ENCODE assay signal across 16 cellular contexts in the genomic region with DNA sequence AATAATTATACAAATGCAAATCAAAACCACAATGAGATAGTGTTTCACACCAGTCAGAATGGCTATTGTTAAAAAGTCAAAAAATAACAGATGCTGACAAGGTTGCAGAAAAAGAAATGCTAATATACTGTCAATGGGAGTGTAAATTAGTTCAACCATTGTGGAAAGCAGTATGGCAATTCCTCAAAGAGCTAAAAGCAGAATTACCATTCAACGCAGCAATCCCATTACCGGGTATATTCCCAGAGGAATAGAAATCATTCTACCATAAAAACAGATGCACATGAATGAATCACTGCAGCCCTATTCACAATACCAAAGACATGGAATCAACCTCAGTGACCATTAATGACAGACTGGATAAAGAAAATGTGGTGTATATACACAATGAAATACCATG.
DNase-seq lines count a peak whose midpoint lies in the region; TF ChIP-seq lines count a peak whose summit lies in the region.
"Had no signal": no experiment of that assay in that cellular context is flagged by ENCODE, and none has a peak within 500 bp of the region (broad histone marks: within the 10 kb centered on the region; RNA-seq: fewer than 3 reads in every experiment).

No MANE protein-coding gene starts in this region.

- no peak for TF ChIP-seq CTCF in neural cell (IDR thresholded peaks at IDR 0.05; ENCODE audit: poor library complexity, severe bottlenecking)
- TF ChIP-seq CTCF in suprapubic skin (IDR thresholded peaks at IDR 0.05): no peak

- TF ChIP-seq RAD21 in neural cell (conservative IDR thresholded peaks at IDR 0.05): no peak

- no peak overlapping the region for H3K4me3 ChIP-seq in neural cell (ENCODE audit: low read length)
- H3K4me3 ChIP-seq in suprapubic skin: no peak overlapping the region
- H3K4me3 ChIP-seq: A549; BLaER1 treated with 17β-estradiol and CSF1 and Interleukin-3, amounts not matched to agents 10 nM and 100 nM had no signal

- no peaks in the 10 kb centered on the region for H3K36me3 ChIP-seq in neural cell (ENCODE audit: insufficient read depth, low read length)
- no peaks in the 10 kb centered on the region for H3K36me3 ChIP-seq in suprapubic skin
- H3K36me3 ChIP-seq: BLaER1 treated with 17β-estradiol and CSF1 and Interleukin-3, amounts not matched to agents 10 nM and 100 nM had no signal

- H3K27me3 ChIP-seq in neural cell (ENCODE audit: insufficient read depth, low read depth, low read length) (no peaks in the 10 kb centered on the region), suprapubic skin (no peaks in the 10 kb centered on the region)
- H3K27me3 ChIP-seq: BLaER1 treated with 17β-estradiol and CSF1 and Interleukin-3, amounts not matched to agents 10 nM and 100 nM had no signal

- H3K79me2 ChIP-seq in neural cell (replicated peaks; ENCODE audit: insufficient read depth, low read length): no peaks in the 10 kb centered on the region

- no peak overlapping the region for H3K4me2 ChIP-seq in neural cell (ENCODE audit: low read length)
- H3K4me2 ChIP-seq: A549; BLaER1 treated with 17β-estradiol and CSF1 and Interleukin-3, amounts not matched to agents 10 nM and 100 nM had no signal

- no peaks in the 10 kb centered on the region for H3K9me2 ChIP-seq in neural cell (ENCODE audit: insufficient read depth, low read length)

- peaks cover 4% of the 10 kb centered on the region for H3K9me3 ChIP-seq in neural cell (ENCODE audit: low read length)
- H3K9me3 ChIP-seq in suprapubic skin: no peaks in the 10 kb centered on the region
- H3K9me3 ChIP-seq: A549, Caco-2 had no signal

- H3K9ac ChIP-seq in neural cell (ENCODE audit: low read length): no peak overlapping the region
- H3K9ac ChIP-seq: BLaER1 treated with 17β-estradiol and CSF1 and Interleukin-3, amounts not matched to agents 10 nM and 100 nM had no signal

- WGBS in suprapubic skin: 90% methylated on average over 2 of the region's 2 CpGs

- TF ChIP-seq EP300 in neural cell (conservative IDR thresholded peaks at IDR 0.05; ENCODE audit: poor library complexity, severe bottlenecking): peak; percentile 86
- no peak for TF ChIP-seq EP300 in suprapubic skin (IDR thresholded peaks at IDR 0.05)

- DNase-seq in NCI-H2171 treated with DMSO at 0.1 percent for 48 hours (lab: John Stamatoyannopoulos, UW) (peak; percentile 0), NCI-H2171 (lab: John Stamatoyannopoulos, UW) (no peak), suprapubic skin (ENCODE audit: low spot score in 2 of 2) (no peak), NCI-H1048 (lab: John Stamatoyannopoulos, UW) (no peak)
- DNase-seq: AML-193; Caco-2; Calu3; CD4-positive, alpha-beta T cell; CD8-positive, alpha-beta T cell; DMS79 treated with DMSO at 0.1 percent for 48 hours; GF-D8 had no signal

- no peaks in the 10 kb centered on the region for H4K20me1 ChIP-seq in neural cell (ENCODE audit: insufficient read depth)
- H4K20me1 ChIP-seq: BLaER1 treated with 17β-estradiol and CSF1 and Interleukin-3, amounts not matched to agents 10 nM and 100 nM had no signal

- H3K27ac ChIP-seq in neural cell (ENCODE audit: low read length): peak overlapping the region; percentile 50
- no peak overlapping the region for H3K27ac ChIP-seq in suprapubic skin
- H3K27ac ChIP-seq: 22Rv1; A549; BLaER1 treated with 17β-estradiol and CSF1 and Interleukin-3, amounts not matched to agents 10 nM and 100 nM; C4-2B had no signal

- no peak for TF ChIP-seq POLR2A in suprapubic skin (IDR thresholded peaks at IDR 0.05)

- H2AFZ ChIP-seq in neural cell (ENCODE audit: low read depth, low read length): no peak overlapping the region

- H3F3A ChIP-seq in neural cell (ENCODE audit: insufficient read depth, low read length, poor library complexity, severe bottlenecking): no peaks in the 10 kb centered on the region

- no peaks in the 10 kb centered on the region for H3K4me1 ChIP-seq in suprapubic skin
- H3K4me1 ChIP-seq: A549; BLaER1 treated with 17β-estradiol and CSF1 and Interleukin-3, amounts not matched to agents 10 nM and 100 nM; Caco-2 had no signal

TF ChIP-seq in neural cell, 6 proteins besides CTCF, POLR2A, EP300 and RAD21:
- TF ChIP-seq, protein P1, sequence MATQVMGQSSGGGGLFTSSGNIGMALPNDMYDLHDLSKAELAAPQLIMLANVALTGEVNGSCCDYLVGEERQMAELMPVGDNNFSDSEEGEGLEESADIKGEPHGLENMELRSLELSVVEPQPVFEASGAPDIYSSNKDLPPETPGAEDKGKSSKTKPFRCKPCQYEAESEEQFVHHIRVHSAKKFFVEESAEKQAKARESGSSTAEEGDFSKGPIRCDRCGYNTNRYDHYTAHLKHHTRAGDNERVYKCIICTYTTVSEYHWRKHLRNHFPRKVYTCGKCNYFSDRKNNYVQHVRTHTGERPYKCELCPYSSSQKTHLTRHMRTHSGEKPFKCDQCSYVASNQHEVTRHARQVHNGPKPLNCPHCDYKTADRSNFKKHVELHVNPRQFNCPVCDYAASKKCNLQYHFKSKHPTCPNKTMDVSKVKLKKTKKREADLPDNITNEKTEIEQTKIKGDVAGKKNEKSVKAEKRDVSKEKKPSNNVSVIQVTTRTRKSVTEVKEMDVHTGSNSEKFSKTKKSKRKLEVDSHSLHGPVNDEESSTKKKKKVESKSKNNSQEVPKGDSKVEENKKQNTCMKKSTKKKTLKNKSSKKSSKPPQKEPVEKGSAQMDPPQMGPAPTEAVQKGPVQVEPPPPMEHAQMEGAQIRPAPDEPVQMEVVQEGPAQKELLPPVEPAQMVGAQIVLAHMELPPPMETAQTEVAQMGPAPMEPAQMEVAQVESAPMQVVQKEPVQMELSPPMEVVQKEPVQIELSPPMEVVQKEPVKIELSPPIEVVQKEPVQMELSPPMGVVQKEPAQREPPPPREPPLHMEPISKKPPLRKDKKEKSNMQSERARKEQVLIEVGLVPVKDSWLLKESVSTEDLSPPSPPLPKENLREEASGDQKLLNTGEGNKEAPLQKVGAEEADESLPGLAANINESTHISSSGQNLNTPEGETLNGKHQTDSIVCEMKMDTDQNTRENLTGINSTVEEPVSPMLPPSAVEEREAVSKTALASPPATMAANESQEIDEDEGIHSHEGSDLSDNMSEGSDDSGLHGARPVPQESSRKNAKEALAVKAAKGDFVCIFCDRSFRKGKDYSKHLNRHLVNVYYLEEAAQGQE (IDR thresholded peaks at IDR 0.05; ENCODE audit: borderline replicate concordance): peak; percentile 25
- no peak for TF ChIP-seq EZH2 (IDR thresholded peaks at IDR 0.05; ENCODE audit: borderline replicate concordance, insufficient read depth, low read length, poor library complexity, severe bottlenecking)
- peak; percentile 53 for TF ChIP-seq POLR2AphosphoS5 (IDR thresholded peaks at IDR 0.05)
- TF ChIP-seq SMC3 (conservative IDR thresholded peaks at IDR 0.05; ENCODE audit: poor library complexity): no peak
